1 cellular context compared by ENCODE assay signal in genomic region chr19:48443262-48443661, GRCh38.
TF ChIP-seq lines count a peak whose summit lies in the region.

No MANE protein-coding gene starts in this region.

TF ChIP-seq in WTC11, 78 proteins besides CTCF, POLR2A, EP300 and RAD21:
- TF ChIP-seq IRF2 (CRISPR knock-in tag; IDR thresholded peaks at IDR 0.05; ENCODE audit: borderline replicate concordance, low read depth) (no peak), CDX4 (CRISPR knock-in tag; IDR thresholded peaks at IDR 0.05; ENCODE audit: borderline replicate concordance) (no peak), KAT7 (CRISPR knock-in tag; IDR thresholded peaks at IDR 0.05; ENCODE audit: borderline replicate concordance) (no peak), PREB (CRISPR knock-in tag; IDR thresholded peaks at IDR 0.05; ENCODE audit: borderline replicate concordance) (no peak), AFF4 (CRISPR knock-in tag; IDR thresholded peaks at IDR 0.05; ENCODE audit: borderline replicate concordance) (no peak), ZSCAN18 (CRISPR knock-in tag; IDR thresholded peaks at IDR 0.05) (no peak), E2F1 (CRISPR knock-in tag; IDR thresholded peaks at IDR 0.05) (no peak), GTF2I (CRISPR knock-in tag; conservative IDR thresholded peaks at IDR 0.05) (no peak), SOX15 (CRISPR knock-in tag; IDR thresholded peaks at IDR 0.05) (no peak), ATF1 (CRISPR knock-in tag; IDR thresholded peaks at IDR 0.05) (no peak), NFATC4 (CRISPR knock-in tag; IDR thresholded peaks at IDR 0.05) (no peak), FOXP4 (CRISPR knock-in tag; IDR thresholded peaks at IDR 0.05) (no peak), ZNF317 (CRISPR knock-in tag; IDR thresholded peaks at IDR 0.05; ENCODE audit: borderline replicate concordance, low read depth) (no peak), GABPB1 (CRISPR knock-in tag; IDR thresholded peaks at IDR 0.05) (no peak)
TF ChIP-seq in WTC11: peak in this region for 0.
